ENCODE assay signal across 1 cellular context in the genomic region with DNA sequence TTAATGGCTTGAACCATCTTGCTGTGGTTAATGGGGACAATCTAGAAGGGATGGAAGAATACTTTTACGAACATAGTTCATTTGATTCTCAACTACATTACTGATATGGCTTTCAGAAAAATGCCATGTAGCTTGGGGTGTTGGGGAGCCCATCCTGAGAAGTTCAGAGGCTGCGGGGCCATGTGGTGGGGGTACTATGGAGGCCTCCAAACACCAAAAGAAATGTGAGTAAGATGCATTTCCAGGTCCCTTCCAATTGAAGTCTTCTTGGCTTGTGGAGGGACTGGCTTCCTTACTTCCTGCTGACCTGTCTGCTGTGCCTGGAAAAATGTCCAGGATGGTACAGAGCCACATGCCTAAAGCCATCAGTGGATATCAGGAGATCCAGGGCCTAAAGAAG.
A peak's percentile ranks its signal among the peaks of the same experiment; 100 is the strongest.
TF ChIP-seq lines count a peak whose summit lies in the region.

No MANE protein-coding gene starts in this region.

TF ChIP-seq in HepG2, 621 proteins besides CTCF, POLR2A, EP300 and RAD21:
- TF ChIP-seq ZNF496 (CRISPR knock-in tag; IDR thresholded peaks at IDR 0.05; ENCODE audit: insufficient replicate concordance) = no peak
- TF ChIP-seq ZNF263 (CRISPR knock-in tag; IDR thresholded peaks at IDR 0.05) = no peak
- TF ChIP-seq HOXA7 (CRISPR knock-in tag; IDR thresholded peaks at IDR 0.05) = no peak
- no peak for TF ChIP-seq RXRA (CRISPR knock-in tag; IDR thresholded peaks at IDR 0.05)
- TF ChIP-seq, protein P1, sequence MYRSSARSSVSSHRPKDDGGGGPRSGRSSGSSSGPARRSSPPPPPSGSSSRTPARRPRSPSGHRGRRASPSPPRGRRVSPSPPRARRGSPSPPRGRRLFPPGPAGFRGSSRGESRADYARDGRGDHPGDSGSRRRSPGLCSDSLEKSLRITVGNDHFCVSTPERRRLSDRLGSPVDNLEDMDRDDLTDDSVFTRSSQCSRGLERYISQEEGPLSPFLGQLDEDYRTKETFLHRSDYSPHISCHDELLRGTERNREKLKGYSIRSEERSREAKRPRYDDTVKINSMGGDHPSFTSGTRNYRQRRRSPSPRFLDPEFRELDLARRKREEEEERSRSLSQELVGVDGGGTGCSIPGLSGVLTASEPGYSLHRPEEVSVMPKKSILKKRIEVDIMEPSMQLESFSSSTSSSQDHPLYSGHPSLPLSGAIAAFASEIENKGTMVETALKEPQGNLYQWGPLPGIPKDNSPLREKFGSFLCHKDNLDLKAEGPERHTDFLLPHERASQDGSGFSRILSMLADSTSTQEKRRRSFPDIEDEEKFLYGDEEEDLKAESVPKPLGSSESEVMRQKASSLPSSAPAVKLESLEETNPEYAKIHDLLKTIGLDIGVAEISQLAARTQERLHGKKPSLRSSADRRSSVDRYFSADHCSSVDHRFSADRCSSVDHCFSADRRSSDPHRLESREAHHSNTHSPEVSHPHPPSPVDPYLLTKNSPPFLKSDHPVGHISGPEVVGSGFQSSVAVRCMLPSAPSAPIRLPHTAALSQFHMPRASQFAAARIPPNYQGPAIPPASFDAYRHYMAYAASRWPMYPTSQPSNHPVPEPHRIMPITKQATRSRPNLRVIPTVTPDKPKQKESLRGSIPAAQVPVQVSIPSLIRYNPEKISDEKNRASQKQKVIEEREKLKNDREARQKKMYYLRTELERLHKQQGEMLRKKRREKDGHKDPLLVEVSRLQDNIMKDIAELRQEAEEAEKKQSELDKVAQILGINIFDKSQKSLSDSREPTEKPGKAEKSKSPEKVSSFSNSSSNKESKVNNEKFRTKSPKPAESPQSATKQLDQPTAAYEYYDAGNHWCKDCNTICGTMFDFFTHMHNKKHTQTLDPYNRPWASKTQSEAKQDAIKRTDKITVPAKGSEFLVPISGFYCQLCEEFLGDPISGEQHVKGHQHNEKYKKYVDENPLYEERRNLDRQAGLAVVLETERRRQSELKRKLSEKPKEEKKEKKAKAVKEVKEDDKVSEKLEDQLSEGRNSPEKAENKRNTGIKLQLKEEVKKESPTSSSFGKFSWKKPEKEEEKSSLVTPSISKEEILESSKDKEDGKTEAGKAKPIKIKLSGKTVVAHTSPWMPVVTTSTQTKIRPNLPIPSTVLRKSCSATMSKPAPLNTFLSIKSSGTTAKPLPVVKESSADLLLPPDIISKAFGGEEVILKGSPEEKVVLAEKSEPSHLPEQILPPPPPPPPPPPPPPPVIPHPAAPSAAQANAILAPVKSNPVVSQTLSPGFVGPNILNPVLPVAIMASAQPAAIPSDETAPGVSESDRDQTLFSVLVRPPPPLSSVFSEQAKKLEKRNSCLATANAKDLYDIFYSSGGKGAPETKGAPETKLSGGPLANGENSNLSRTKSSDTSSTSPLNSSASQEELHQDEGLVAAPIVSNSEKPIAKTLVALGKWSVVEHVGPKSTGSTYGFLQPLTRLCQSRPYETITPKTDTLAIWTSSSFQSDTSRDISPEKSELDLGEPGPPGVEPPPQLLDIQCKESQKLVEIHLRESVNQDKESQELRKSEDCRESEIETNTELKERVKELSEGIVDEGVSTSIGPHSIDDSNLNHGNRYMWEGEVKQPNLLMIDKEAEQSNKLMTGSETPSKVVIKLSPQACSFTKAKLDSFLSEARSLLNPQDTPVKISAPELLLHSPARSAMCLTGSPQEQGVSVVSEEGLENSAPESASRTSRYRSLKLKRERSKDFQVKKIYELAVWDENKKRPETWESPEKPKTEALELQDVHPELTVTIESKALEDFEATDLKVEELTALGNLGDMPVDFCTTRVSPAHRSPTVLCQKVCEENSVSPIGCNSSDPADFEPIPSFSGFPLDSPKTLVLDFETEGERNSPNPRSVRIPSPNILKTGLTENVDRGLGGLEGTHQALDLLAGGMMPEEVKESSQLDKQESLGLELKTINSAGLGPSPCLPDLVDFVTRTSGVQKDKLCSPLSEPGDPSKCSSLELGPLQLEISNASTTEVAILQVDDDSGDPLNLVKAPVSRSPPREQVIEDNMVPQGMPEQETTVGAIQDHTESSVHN (CRISPR knock-in tag; IDR thresholded peaks at IDR 0.05) = no peak
- TF ChIP-seq, protein P2, sequence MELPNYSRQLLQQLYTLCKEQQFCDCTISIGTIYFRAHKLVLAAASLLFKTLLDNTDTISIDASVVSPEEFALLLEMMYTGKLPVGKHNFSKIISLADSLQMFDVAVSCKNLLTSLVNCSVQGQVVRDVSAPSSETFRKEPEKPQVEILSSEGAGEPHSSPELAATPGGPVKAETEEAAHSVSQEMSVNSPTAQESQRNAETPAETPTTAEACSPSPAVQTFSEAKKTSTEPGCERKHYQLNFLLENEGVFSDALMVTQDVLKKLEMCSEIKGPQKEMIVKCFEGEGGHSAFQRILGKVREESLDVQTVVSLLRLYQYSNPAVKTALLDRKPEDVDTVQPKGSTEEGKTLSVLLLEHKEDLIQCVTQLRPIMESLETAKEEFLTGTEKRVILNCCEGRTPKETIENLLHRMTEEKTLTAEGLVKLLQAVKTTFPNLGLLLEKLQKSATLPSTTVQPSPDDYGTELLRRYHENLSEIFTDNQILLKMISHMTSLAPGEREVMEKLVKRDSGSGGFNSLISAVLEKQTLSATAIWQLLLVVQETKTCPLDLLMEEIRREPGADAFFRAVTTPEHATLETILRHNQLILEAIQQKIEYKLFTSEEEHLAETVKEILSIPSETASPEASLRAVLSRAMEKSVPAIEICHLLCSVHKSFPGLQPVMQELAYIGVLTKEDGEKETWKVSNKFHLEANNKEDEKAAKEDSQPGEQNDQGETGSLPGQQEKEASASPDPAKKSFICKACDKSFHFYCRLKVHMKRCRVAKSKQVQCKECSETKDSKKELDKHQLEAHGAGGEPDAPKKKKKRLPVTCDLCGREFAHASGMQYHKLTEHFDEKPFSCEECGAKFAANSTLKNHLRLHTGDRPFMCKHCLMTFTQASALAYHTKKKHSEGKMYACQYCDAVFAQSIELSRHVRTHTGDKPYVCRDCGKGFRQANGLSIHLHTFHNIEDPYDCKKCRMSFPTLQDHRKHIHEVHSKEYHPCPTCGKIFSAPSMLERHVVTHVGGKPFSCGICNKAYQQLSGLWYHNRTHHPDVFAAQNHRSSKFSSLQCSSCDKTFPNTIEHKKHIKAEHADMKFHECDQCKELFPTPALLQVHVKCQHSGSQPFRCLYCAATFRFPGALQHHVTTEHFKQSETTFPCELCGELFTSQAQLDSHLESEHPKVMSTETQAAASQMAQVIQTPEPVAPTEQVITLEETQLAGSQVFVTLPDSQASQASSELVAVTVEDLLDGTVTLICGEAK (IDR thresholded peaks at IDR 0.05) = no peak
- TF ChIP-seq, protein P2 (CRISPR knock-in tag; IDR thresholded peaks at IDR 0.05) = no peak
- 0 out of 2 replicates have a peak, but pooled peaks have one; percentile 30 for TF ChIP-seq ZNF256 (CRISPR knock-in tag; conservative IDR thresholded peaks at IDR 0.05)
- peak; percentile 61; the same call in 1 of the 2 replicates for TF ChIP-seq ZNF354B (CRISPR knock-in tag; IDR thresholded peaks at IDR 0.05)
- no peak for TF ChIP-seq ATF3 (CRISPR knock-in tag; IDR thresholded peaks at IDR 0.05)
- 0 out of 2 replicates have a peak, but pooled peaks have one; percentile 20 for TF ChIP-seq PRMT3 (CRISPR knock-in tag; IDR thresholded peaks at IDR 0.05; ENCODE audit: borderline replicate concordance, low read depth)
- TF ChIP-seq ZNF33B (CRISPR knock-in tag; IDR thresholded peaks at IDR 0.05) = no peak
- no peak for TF ChIP-seq CSRNP1 (CRISPR knock-in tag; IDR thresholded peaks at IDR 0.05)
- TF ChIP-seq RBFOX2 (IDR thresholded peaks at IDR 0.05; ENCODE audit: low read depth, low read length) = peak; percentile 82
- no peak for TF ChIP-seq NFE2L1 (CRISPR knock-in tag; IDR thresholded peaks at IDR 0.05; ENCODE audit: borderline replicate concordance)
- no peak for TF ChIP-seq ATF2 (CRISPR knock-in tag; IDR thresholded peaks at IDR 0.05)
- no peak for TF ChIP-seq ZNF44 (CRISPR knock-in tag; IDR thresholded peaks at IDR 0.05)
- TF ChIP-seq, protein P3, sequence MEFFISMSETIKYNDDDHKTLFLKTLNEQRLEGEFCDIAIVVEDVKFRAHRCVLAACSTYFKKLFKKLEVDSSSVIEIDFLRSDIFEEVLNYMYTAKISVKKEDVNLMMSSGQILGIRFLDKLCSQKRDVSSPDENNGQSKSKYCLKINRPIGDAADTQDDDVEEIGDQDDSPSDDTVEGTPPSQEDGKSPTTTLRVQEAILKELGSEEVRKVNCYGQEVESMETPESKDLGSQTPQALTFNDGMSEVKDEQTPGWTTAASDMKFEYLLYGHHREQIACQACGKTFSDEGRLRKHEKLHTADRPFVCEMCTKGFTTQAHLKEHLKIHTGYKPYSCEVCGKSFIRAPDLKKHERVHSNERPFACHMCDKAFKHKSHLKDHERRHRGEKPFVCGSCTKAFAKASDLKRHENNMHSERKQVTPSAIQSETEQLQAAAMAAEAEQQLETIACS (CRISPR knock-in tag; IDR thresholded peaks at IDR 0.05) = 0 out of 2 replicates have a peak, but pooled peaks have one; percentile 18
- TF ChIP-seq, protein P4, sequence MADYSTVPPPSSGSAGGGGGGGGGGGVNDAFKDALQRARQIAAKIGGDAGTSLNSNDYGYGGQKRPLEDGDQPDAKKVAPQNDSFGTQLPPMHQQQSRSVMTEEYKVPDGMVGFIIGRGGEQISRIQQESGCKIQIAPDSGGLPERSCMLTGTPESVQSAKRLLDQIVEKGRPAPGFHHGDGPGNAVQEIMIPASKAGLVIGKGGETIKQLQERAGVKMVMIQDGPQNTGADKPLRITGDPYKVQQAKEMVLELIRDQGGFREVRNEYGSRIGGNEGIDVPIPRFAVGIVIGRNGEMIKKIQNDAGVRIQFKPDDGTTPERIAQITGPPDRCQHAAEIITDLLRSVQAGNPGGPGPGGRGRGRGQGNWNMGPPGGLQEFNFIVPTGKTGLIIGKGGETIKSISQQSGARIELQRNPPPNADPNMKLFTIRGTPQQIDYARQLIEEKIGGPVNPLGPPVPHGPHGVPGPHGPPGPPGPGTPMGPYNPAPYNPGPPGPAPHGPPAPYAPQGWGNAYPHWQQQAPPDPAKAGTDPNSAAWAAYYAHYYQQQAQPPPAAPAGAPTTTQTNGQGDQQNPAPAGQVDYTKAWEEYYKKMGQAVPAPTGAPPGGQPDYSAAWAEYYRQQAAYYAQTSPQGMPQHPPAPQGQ (CRISPR knock-in tag; IDR thresholded peaks at IDR 0.05; ENCODE audit: borderline replicate concordance) = no peak
- no peak for TF ChIP-seq MATR3 (CRISPR knock-in tag; IDR thresholded peaks at IDR 0.05)
- TF ChIP-seq MYPOP (CRISPR knock-in tag; IDR thresholded peaks at IDR 0.05) = no peak
